In genomic region chr17:75565066-75565465, GRCh38 we compare ENCODE assay signal across 18 cellular contexts.
DNase-seq lines count a peak whose midpoint lies in the region; ATAC-seq and TF ChIP-seq lines count a peak whose summit lies in the region.
"Had no signal": no experiment of that assay in that cellular context is flagged by ENCODE, and none has a peak within 500 bp of the region (broad histone marks: within the 10 kb centered on the region; RNA-seq: fewer than 3 reads in every experiment).

No MANE protein-coding gene starts in this region.

- H3K36me3 ChIP-seq in RWPE2 (ENCODE audit: low read depth): peaks cover 3% of the 10 kb centered on the region; the same call in 1 of the 2 replicates
- no peaks in the 10 kb centered on the region for H3K36me3 ChIP-seq in brain microvascular endothelial cell (replicated peaks)
- H3K36me3 ChIP-seq: adrenal gland had no signal

- in situ Hi-C loops in brain microvascular endothelial cell (cut with HindIII; ENCODE audit: low pct_ligation_motif_present, low sequenced_read_pairs): no loop called here

- H3K4me3 ChIP-seq in RWPE2 (ENCODE audit: severe bottlenecking) (no peak overlapping the region), brain microvascular endothelial cell (ENCODE audit: low read depth, low read length) (no peak overlapping the region)
- H3K4me3 ChIP-seq: adrenal gland had no signal

- H3K27me3 ChIP-seq in RWPE2 (ENCODE audit: insufficient read depth, poor library complexity, severe bottlenecking) (no peaks in the 10 kb centered on the region), brain microvascular endothelial cell (replicated peaks) (no peaks in the 10 kb centered on the region)
- H3K27me3 ChIP-seq: adrenal gland had no signal

- DNase-seq in AG20443 (ENCODE audit: low spot score) (peak; percentile 85), HS-5 (ENCODE audit: low read depth) (peak; percentile 22), RWPE2 (ENCODE audit: low spot score) (peak; percentile 72), glomerular visceral epithelial cell (ENCODE audit: extremely low spot score) (peak; percentile 36), LoVo (ENCODE audit: low spot score) (no peak), brain microvascular endothelial cell (no peak)
- DNase-seq: activated CD4-positive, alpha-beta T cell treated with anti-CD3 and anti-CD28 coated beads for 36 hours; activated T-cell treated with anti-CD3 and anti-CD28 coated beads, Interleukin-2, amount 50 U/mL, for 1 hour; adrenal gland; C1 segment of cervical spinal cord; glutamatergic neuron; left cardiac atrium; NCI-H2029 treated with DMSO at 0.1 percent for 48 hours; NCI-H774; stimulated activated CD4-positive, alpha-beta T cell treated with anti-CD3 and anti-CD28 coated beads, Interleukin-4, amount 100 ng/mL, for 24 hours; stimulated activated naive CD4-positive, alpha-beta T cell treated with Interleukin-2 at 50 U/mL for 16 hours had no signal

- no peak overlapping the region for H3K27ac ChIP-seq in RWPE2 (ENCODE audit: poor library complexity, severe bottlenecking)
- no peak overlapping the region for H3K27ac ChIP-seq in brain microvascular endothelial cell
- H3K27ac ChIP-seq: adrenal gland had no signal

- ATAC-seq in RWPE2 (ENCODE audit: low read depth) (peak; percentile 84), GM18858 (IDR thresholded peaks at IDR 0.05; ENCODE audit: unreplicated experiment) (no peak), GM21737 (IDR thresholded peaks at IDR 0.05; ENCODE audit: unreplicated experiment) (no peak)
- ATAC-seq: activated CD4-positive, alpha-beta T cell treated with anti-CD3 and anti-CD28 coated beads for 36 hours; left cardiac atrium had no signal

- H3K4me1 ChIP-seq in RWPE2 (ENCODE audit: insufficient read depth, poor library complexity, severe bottlenecking): no peaks in the 10 kb centered on the region
- H3K4me1 ChIP-seq: adrenal gland had no signal

- TF ChIP-seq CTCF in RWPE2 (IDR thresholded peaks at IDR 0.05; ENCODE audit: poor library complexity, severe bottlenecking) (no peak), brain microvascular endothelial cell (IDR thresholded peaks at IDR 0.05; ENCODE audit: low read depth, low read length, missing control alignments) (no peak)

- no peaks in the 10 kb centered on the region for H3K9me3 ChIP-seq in RWPE2 (ENCODE audit: severe bottlenecking)
- H3K9me3 ChIP-seq: adrenal gland had no signal

Comparison
In these comparisons a context has a peak if more than half of its experiments do, and no peak if none do; other contexts are left out.
1. DNase-seq: peak in AG20443 (single experiment), HS-5 (single experiment), RWPE2 (single experiment) and glomerular visceral epithelial cell (single experiment); none in LoVo (single experiment) and brain microvascular endothelial cell (single experiment).